18 cellular contexts compared by ENCODE assay signal in the genomic region with DNA sequence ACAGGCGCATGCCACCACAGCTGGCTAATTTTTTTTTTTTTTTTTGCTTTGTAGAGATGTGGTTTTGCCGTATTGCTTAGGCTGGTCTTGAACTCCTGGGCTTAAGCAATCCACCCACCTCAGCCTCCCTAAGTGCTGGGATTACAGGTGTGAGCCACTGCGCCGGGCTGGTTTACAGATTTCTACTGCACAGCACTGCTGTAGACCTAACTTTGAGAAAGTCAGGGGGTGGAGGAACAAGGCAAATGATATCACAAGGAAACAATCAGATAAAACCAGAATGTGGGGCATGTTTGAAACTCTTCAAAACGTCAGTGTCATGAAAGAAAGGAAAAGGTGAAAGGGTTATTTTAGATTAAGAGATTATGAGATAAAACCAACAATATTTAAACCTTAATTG. TPM values are rescaled to one million over a fixed set of nuclear protein-coding genes. Genes with fewer than 3 reads are reported as not detected.
A peak's percentile ranks its signal among the peaks of the same experiment; 100 is the strongest.
DNase-seq lines count a peak whose midpoint lies in the region; ATAC-seq and TF ChIP-seq lines count a peak whose summit lies in the region.
"Had no signal": no experiment of that assay in that cellular context is flagged by ENCODE, and none has a peak within 500 bp of the region (broad histone marks: within the 10 kb centered on the region; RNA-seq: fewer than 3 reads in every experiment).

No MANE protein-coding gene starts in this region.

- peaks cover 26% of the 10 kb centered on the region for H3K36me3 Mint-ChIP-seq in activated CD8-positive, alpha-beta T cell treated with anti-CD3 and anti-CD28 coated beads for 36 hours (ENCODE audit: low read depth)
- H3K36me3 Mint-ChIP-seq in activated CD8-positive, alpha-beta T cell treated with anti-CD3 and anti-CD28 coated beads, Interleukin-2, amount 10 ng/mL, durations not matched to agents 7 days and 5 days (ENCODE audit: low read depth), result peaks cover 11% of the 10 kb centered on the region

- no peaks in the 10 kb centered on the region for H3K79me2 ChIP-seq in Karpas-422 (ENCODE audit: low read length)

- H3K9ac ChIP-seq in Karpas-422 (ENCODE audit: low read length), result no peak overlapping the region

- no peaks in the 10 kb centered on the region for H3K36me3 ChIP-seq in Karpas-422 (ENCODE audit: insufficient read depth, low read length)

- POLR2A ChIA-PET in activated CD8-positive, alpha-beta T cell treated with anti-CD3 and anti-CD28 coated beads for 36 hours (lab: Charles Lee), result no interaction called here
- POLR2A ChIA-PET in activated CD8-positive, alpha-beta T cell treated with anti-CD3 and anti-CD28 coated beads, Interleukin-2, amount 10 ng/mL, durations not matched to agents 7 days and 5 days (lab: Charles Lee), result interaction anchor here (0.7 kb wide), 1 partner anchor 26 kb away, joined by 3 read pairs; no protein-coding TSS in a partner anchor

- intact Hi-C loops in activated CD8-positive, alpha-beta T cell treated with anti-CD3 and anti-CD28 coated beads for 36 hours (cut with micrococcal nuclease), result no loop called here

- no peaks in the 10 kb centered on the region for H3K9me2 ChIP-seq in Karpas-422 (replicated peaks; ENCODE audit: insufficient read depth, low read length)

- H3K27me3 ChIP-seq in Karpas-422 (ENCODE audit: low read length), result no peaks in the 10 kb centered on the region
- H3K27me3 ChIP-seq: BE2C had no signal

- ATAC-seq in activated CD8-positive, alpha-beta T cell treated with anti-CD3 and anti-CD28 coated beads for 36 hours, result peak; percentile 65
- no peak for ATAC-seq in activated CD8-positive, alpha-beta T cell treated with anti-CD3 and anti-CD28 coated beads, Interleukin-2, amount 10 ng/mL, durations not matched to agents 7 days and 5 days
- ATAC-seq in HG03095 (IDR thresholded peaks at IDR 0.05; ENCODE audit: unreplicated experiment), result no peak
- ATAC-seq: GM23338 had no signal

- DNase-seq in activated CD8-positive, alpha-beta T cell treated with anti-CD3 and anti-CD28 coated beads for 36 hours, result peak; percentile 28
- DNase-seq in activated CD8-positive, alpha-beta T cell treated with anti-CD3 and anti-CD28 coated beads, Interleukin-2, amount 10 ng/mL, durations not matched to agents 7 days and 5 days, result no peak
- DNase-seq in stimulated activated CD4-positive, alpha-beta T cell treated with anti-CD3 and anti-CD28 coated beads, Interleukin-15, amount 100 ng/mL, for 24 hours, result peak; percentile 43
- no peak for DNase-seq in stimulated activated CD4-positive, alpha-beta T cell treated with anti-CD3 and anti-CD28 coated beads, Interleukin-2, amount 100 ng/mL, for 48 hours
- DNase-seq in Karpas-422 (peak; percentile 34), DMS153 treated with DMSO at 0.1 percent for 48 hours (lab: John Stamatoyannopoulos, UW; ENCODE audit: unreplicated experiment) (no peak)
- DNase-seq: ACHN; BE2C; C1 segment of cervical spinal cord; CD4-positive, CD25-positive, alpha-beta regulatory T cell; CD8-positive, alpha-beta memory T cell; COR-L47; DMS 273 treated with DMSO at 0.1 percent for 48 hours; GDM1; HCEC 1CT; IMR-90 had no signal

- no peak overlapping the region for H3K27ac ChIP-seq in Karpas-422 (ENCODE audit: low read length)

- no peak overlapping the region for H3K4me2 ChIP-seq in Karpas-422 (ENCODE audit: low read depth, low read length, poor library complexity, severe bottlenecking)
- H3K4me2 ChIP-seq: GM23338 had no signal

- no peak overlapping the region for H2AFZ ChIP-seq in Karpas-422 (ENCODE audit: low read length)
- H2AFZ ChIP-seq: GM23338 had no signal

- no peak overlapping the region for H3K4me3 ChIP-seq in Karpas-422 (ENCODE audit: low read length)
- H3K4me3 ChIP-seq: GM23338 had no signal

- no peaks in the 10 kb centered on the region for H3K4me1 ChIP-seq in Karpas-422 (ENCODE audit: low read length)

- no peaks in the 10 kb centered on the region for H3K9me3 Mint-ChIP-seq in activated CD8-positive, alpha-beta T cell treated with anti-CD3 and anti-CD28 coated beads for 36 hours
- H3K9me3 Mint-ChIP-seq in activated CD8-positive, alpha-beta T cell treated with anti-CD3 and anti-CD28 coated beads, Interleukin-2, amount 10 ng/mL, durations not matched to agents 7 days and 5 days (ENCODE audit: insufficient read depth), result no peaks in the 10 kb centered on the region
- H3K9me3 Mint-ChIP-seq: CD8-positive, alpha-beta memory T cell; GM23338 had no signal

- peaks cover 17% of the 10 kb centered on the region for H3K4me1 Mint-ChIP-seq in activated CD8-positive, alpha-beta T cell treated with anti-CD3 and anti-CD28 coated beads for 36 hours (ENCODE audit: low read depth)
- peaks cover 11% of the 10 kb centered on the region for H3K4me1 Mint-ChIP-seq in activated CD8-positive, alpha-beta T cell treated with anti-CD3 and anti-CD28 coated beads, Interleukin-2, amount 10 ng/mL, durations not matched to agents 7 days and 5 days (ENCODE audit: low read depth)
- H3K4me1 Mint-ChIP-seq: CD8-positive, alpha-beta memory T cell; GM23338 had no signal

- CTCF ChIA-PET in activated CD8-positive, alpha-beta T cell treated with anti-CD3 and anti-CD28 coated beads for 36 hours (lab: Charles Lee), result interaction anchor here (1.6 to 2.1 kb wide), 2 partner anchors 10 to 22 kb away, joined by 7 to 11 read pairs; no protein-coding TSS in a partner anchor
- CTCF ChIA-PET in activated CD8-positive, alpha-beta T cell treated with anti-CD3 and anti-CD28 coated beads, Interleukin-2, amount 10 ng/mL, durations not matched to agents 7 days and 5 days (lab: Charles Lee), result interaction anchor here (2.1 to 3.1 kb wide), 2 partner anchors 10 to 496 kb away, joined by 8 to 18 read pairs; no protein-coding TSS in a partner anchor

- H3K9me3 ChIP-seq in Karpas-422 (ENCODE audit: low read length), result no peaks in the 10 kb centered on the region
- H3K9me3 ChIP-seq: BE2C had no signal

- no peaks in the 10 kb centered on the region for H3K27me3 Mint-ChIP-seq in activated CD8-positive, alpha-beta T cell treated with anti-CD3 and anti-CD28 coated beads for 36 hours
- no peaks in the 10 kb centered on the region for H3K27me3 Mint-ChIP-seq in activated CD8-positive, alpha-beta T cell treated with anti-CD3 and anti-CD28 coated beads, Interleukin-2, amount 10 ng/mL, durations not matched to agents 7 days and 5 days (ENCODE audit: low read depth)
- H3K27me3 Mint-ChIP-seq: CD4-positive, CD25-positive, alpha-beta regulatory T cell; CD8-positive, alpha-beta memory T cell had no signal

- no peak for TF ChIP-seq CTCF in activated CD8-positive, alpha-beta T cell treated with anti-CD3 and anti-CD28 coated beads for 36 hours (IDR thresholded peaks at IDR 0.05)

- H4K20me1 ChIP-seq in Karpas-422 (ENCODE audit: insufficient read depth, low read depth, low read length), result no peaks in the 10 kb centered on the region

- no peak overlapping the region for H3K27ac Mint-ChIP-seq in activated CD8-positive, alpha-beta T cell treated with anti-CD3 and anti-CD28 coated beads for 36 hours
- H3K27ac Mint-ChIP-seq in activated CD8-positive, alpha-beta T cell treated with anti-CD3 and anti-CD28 coated beads, Interleukin-2, amount 10 ng/mL, durations not matched to agents 7 days and 5 days, result no peak overlapping the region
- H3K27ac Mint-ChIP-seq: CD4-positive, CD25-positive, alpha-beta regulatory T cell; CD8-positive, alpha-beta memory T cell; GM23338 had no signal

- H3K4me3 Mint-ChIP-seq in activated CD8-positive, alpha-beta T cell treated with anti-CD3 and anti-CD28 coated beads for 36 hours, result no peak overlapping the region
- no peak overlapping the region for H3K4me3 Mint-ChIP-seq in activated CD8-positive, alpha-beta T cell treated with anti-CD3 and anti-CD28 coated beads, Interleukin-2, amount 10 ng/mL, durations not matched to agents 7 days and 5 days
- H3K4me3 Mint-ChIP-seq: CD4-positive, CD25-positive, alpha-beta regulatory T cell; CD8-positive, alpha-beta memory T cell; GM23338 had no signal

RNA-seq across cellular contexts. Expression of a gene that starts 45.3 kb away (rescaled TPM):
- total RNA-seq in activated CD8-positive, alpha-beta T cell treated with anti-CD3 and anti-CD28 coated beads for 36 hours, result 10 to 100 TPM; 17.4 to 17.7 TPM
- 10 to 100 TPM; 17.2 to 17.5 TPM for total RNA-seq in activated CD8-positive, alpha-beta T cell treated with anti-CD3 and anti-CD28 coated beads, Interleukin-2, amount 10 ng/mL, durations not matched to agents 7 days and 5 days
- 14.1 and 15.0 TPM in 2 replicates for total RNA-seq in Karpas-422 (2014; rRNA removed; shearing (Covaris generic); ENCODE audit: low replicate concordance)

RNA-seq across cellular contexts. Expression of a gene that starts 45.4 kb away (rescaled TPM):
- total RNA-seq in activated CD8-positive, alpha-beta T cell treated with anti-CD3 and anti-CD28 coated beads for 36 hours, result 10 to 100 TPM; 17.7 to 19.5 TPM
- 10 to 100 TPM; 30.2 to 30.7 TPM for total RNA-seq in activated CD8-positive, alpha-beta T cell treated with anti-CD3 and anti-CD28 coated beads, Interleukin-2, amount 10 ng/mL, durations not matched to agents 7 days and 5 days
- total RNA-seq in Karpas-422 (2014; rRNA removed; shearing (Covaris generic); ENCODE audit: low replicate concordance), result 30.7 and 32.6 TPM in 2 replicates

Comparison
In these comparisons a context has a peak if more than half of its experiments do, and no peak if none do; other contexts are left out.
1. DNase-seq: peak in activated CD8-positive, alpha-beta T cell treated with anti-CD3 and anti-CD28 coated beads for 36 hours (single experiment), stimulated activated CD4-positive, alpha-beta T cell treated with anti-CD3 and anti-CD28 coated beads, Interleukin-15, amount 100 ng/mL, for 24 hours (single experiment) and Karpas-422 (single experiment); none in activated CD8-positive, alpha-beta T cell treated with anti-CD3 and anti-CD28 coated beads, Interleukin-2, amount 10 ng/mL, durations not matched to agents 7 days and 5 days (single experiment), stimulated activated CD4-positive, alpha-beta T cell treated with anti-CD3 and anti-CD28 coated beads, Interleukin-2, amount 100 ng/mL, for 48 hours (0 of 2) and DMS153 treated with DMSO at 0.1 percent for 48 hours (single experiment).